14 cellular contexts compared by ENCODE assay signal in genomic region chr5:76371955-76372319, GRCh38. TPM values are rescaled to one million over a fixed set of nuclear protein-coding genes. Genes with fewer than 3 reads are reported as not detected.
DNase-seq lines count a peak whose midpoint lies in the region; ATAC-seq and TF ChIP-seq lines count a peak whose summit lies in the region.
"Had no signal": no experiment of that assay in that cellular context is flagged by ENCODE, and none has a peak within 500 bp of the region (broad histone marks: within the 10 kb centered on the region; RNA-seq: fewer than 3 reads in every experiment).

No MANE protein-coding gene starts in this region.

- H3K4me3 Mint-ChIP-seq in Caco-2 (ENCODE audit: unreplicated experiment): no peak overlapping the region
- H3K4me3 Mint-ChIP-seq in endodermal cell: no peak overlapping the region
- no peak overlapping the region for H3K4me3 Mint-ChIP-seq in immature natural killer cell
- H3K4me3 Mint-ChIP-seq: activated naive CD8-positive, alpha-beta T cell treated with anti-CD3 and anti-CD28 coated beads, Interleukin-2, amount 10 ng/mL, durations not matched to agents 7 days and 5 days; central memory CD8-positive, alpha-beta T cell had no signal

- peaks cover 33% of the 10 kb centered on the region for H3K4me1 Mint-ChIP-seq in Caco-2 (ENCODE audit: low read depth, unreplicated experiment)
- H3K4me1 Mint-ChIP-seq in endodermal cell: peaks cover 20% of the 10 kb centered on the region
- peaks cover 5 to 10% of the 10 kb centered on the region in 2 donors for H3K4me1 Mint-ChIP-seq in immature natural killer cell

- ATAC-seq in PC-3: peak; percentile 62
- ATAC-seq in HG03196 (IDR thresholded peaks at IDR 0.05; ENCODE audit: unreplicated experiment): no peak
- ATAC-seq: psoas muscle had no signal

- H4K20me1 ChIP-seq in PC-3 (ENCODE audit: low read length): no peaks in the 10 kb centered on the region

- peak overlapping the region; percentile 73 for H3K27ac Mint-ChIP-seq in Caco-2 (ENCODE audit: unreplicated experiment)
- peak overlapping the region; percentile 46 for H3K27ac Mint-ChIP-seq in endodermal cell
- H3K27ac Mint-ChIP-seq in immature natural killer cell: peak overlapping the region in 1 of 6 donors; percentile 40

- BruUV-seq in Caco-2 (replicated peaks; lab: Mats Ljungman, UMichigan) (no TSS peak), PC-3 (replicated peaks; lab: Mats Ljungman, UMichigan) (no TSS peak)

- H3K9ac ChIP-seq in PC-3 (ENCODE audit: low read length) (peak overlapping the region; percentile 50; the same call in 1 of the 2 replicates), endodermal cell (ENCODE audit: extremely low read depth, low read length, poor library complexity, severe bottlenecking) (peak overlapping the region; percentile 5)

- in situ Hi-C loops in brain microvascular endothelial cell (cut with HindIII; ENCODE audit: low pct_ligation_motif_present, low sequenced_read_pairs): no loop called here

- H3K27me3 Mint-ChIP-seq in Caco-2 (ENCODE audit: insufficient read depth, unreplicated experiment): no peaks in the 10 kb centered on the region
- no peaks in the 10 kb centered on the region for H3K27me3 Mint-ChIP-seq in endodermal cell (ENCODE audit: insufficient read depth)
- H3K27me3 Mint-ChIP-seq in immature natural killer cell (ENCODE audit: low read depth in 3 of 3): peaks cover 0 to 4% (median 2%) of the 10 kb centered on the region in 3 donors
- H3K27me3 Mint-ChIP-seq: activated naive CD8-positive, alpha-beta T cell treated with anti-CD3 and anti-CD28 coated beads, Interleukin-2, amount 10 ng/mL, durations not matched to agents 7 days and 5 days; central memory CD8-positive, alpha-beta T cell had no signal

- intact Hi-C loops in Caco-2 (cut with micrococcal nuclease; ENCODE audit: unreplicated experiment): loop anchor here (1.0 kb wide), 1 partner anchor 34 kb away; no protein-coding TSS in a partner anchor
- intact Hi-C loops in PC-3 (cut with micrococcal nuclease): no loop called here

- POLR2A ChIA-PET in Caco-2 (lab: Charles Lee): no interaction called here
- POLR2A ChIA-PET in PC-3 (lab: Charles Lee; ENCODE audit: unreplicated experiment): no interaction called here

- H3K36me3 Mint-ChIP-seq in Caco-2 (ENCODE audit: insufficient read depth, unreplicated experiment) (peaks cover 13% of the 10 kb centered on the region), endodermal cell (ENCODE audit: low read depth) (peaks cover 5% of the 10 kb centered on the region), immature natural killer cell (peaks cover 2 to 5% (median 3%) of the 10 kb centered on the region in 3 donors)
- H3K36me3 Mint-ChIP-seq: activated naive CD8-positive, alpha-beta T cell treated with anti-CD3 and anti-CD28 coated beads, Interleukin-2, amount 10 ng/mL, durations not matched to agents 7 days and 5 days had no signal

- WGBS in endodermal cell (ENCODE audit: insufficient coverage in 1 of 2, insufficient read length in 1 of 2), 2 experiments: 85 to 86% methylated on average over 1 to 2 of the region's 3 CpGs
- 50 to 90% methylated on average over 1 to 2 of the region's 3 CpGs for WGBS in mesodermal cell (ENCODE audit: insufficient coverage in 2 of 2), 2 experiments

- no peaks in the 10 kb centered on the region for H3K9me3 ChIP-seq in Caco-2
- H3K9me3 ChIP-seq in PC-3 (ENCODE audit: low read length): no peaks in the 10 kb centered on the region
- peaks cover 7% of the 10 kb centered on the region for H3K9me3 ChIP-seq in endodermal cell (ENCODE audit: control insufficient read depth, low read length)
- no peaks in the 10 kb centered on the region for H3K9me3 ChIP-seq in mesodermal cell (ENCODE audit: control insufficient read depth, low read length)
- H3K9me3 ChIP-seq: psoas muscle had no signal

- CTCF ChIA-PET in Caco-2 (lab: Charles Lee) (interaction anchor here (1.0 kb wide), 1 partner anchor 32 kb away, joined by 3 read pairs; the partner anchor contains the start of gene IQGAP2), PC-3 (lab: Charles Lee) (no interaction called here)

- H3F3A ChIP-seq in PC-3 (ENCODE audit: low read length, unreplicated experiment): peaks cover 3% of the 10 kb centered on the region

- no peak overlapping the region for H3K4me3 ChIP-seq in Caco-2 (ENCODE audit: low read depth, low read length)
- peak overlapping the region; percentile 49; the same call in 1 of the 2 replicates for H3K4me3 ChIP-seq in PC-3 (ENCODE audit: low read length)
- H3K4me3 ChIP-seq in endodermal cell (ENCODE audit: low read length): no peak overlapping the region
- H3K4me3 ChIP-seq in mesodermal cell (ENCODE audit: extremely low read depth, insufficient read depth, low read length, poor library complexity, severe bottlenecking): no peak overlapping the region
- H3K4me3 ChIP-seq in brain microvascular endothelial cell (ENCODE audit: low read depth, low read length): no peak overlapping the region
- H3K4me3 ChIP-seq: psoas muscle had no signal

- H3K27me3 ChIP-seq in Caco-2 (replicated peaks; ENCODE audit: control insufficient read depth, insufficient read depth, low read length) (no peaks in the 10 kb centered on the region), PC-3 (ENCODE audit: low read length) (no peaks in the 10 kb centered on the region), endodermal cell (ENCODE audit: control insufficient read depth, insufficient read depth, low read length, poor library complexity, severe bottlenecking) (no peaks in the 10 kb centered on the region), brain microvascular endothelial cell (replicated peaks) (no peaks in the 10 kb centered on the region)

- H3K4me1 ChIP-seq in Caco-2 (peaks cover 18% of the 10 kb centered on the region), PC-3 (ENCODE audit: insufficient read depth, low read length) (peaks cover 23% of the 10 kb centered on the region), endodermal cell (ENCODE audit: control insufficient read depth, insufficient read depth, low read length) (no peaks in the 10 kb centered on the region), mesodermal cell (ENCODE audit: control insufficient read depth, insufficient read depth, low read length, poor library complexity, severe bottlenecking) (peaks cover 20% of the 10 kb centered on the region)
- H3K4me1 ChIP-seq: psoas muscle had no signal

- no peaks in the 10 kb centered on the region for H3K79me2 ChIP-seq in PC-3 (ENCODE audit: low read length)

- no peak for TF ChIP-seq CTCF in Caco-2 (IDR thresholded peaks at IDR 0.05; ENCODE audit: insufficient read depth in 1 of 2, low read depth in 1 of 2, low read length in 1 of 2, severe bottlenecking in 1 of 2, unreplicated experiment in 1 of 2)
- TF ChIP-seq CTCF in PC-3 (conservative IDR thresholded peaks at IDR 0.05; ENCODE audit: low read depth, low read length): no peak
- no peak for TF ChIP-seq CTCF in endodermal cell (conservative IDR thresholded peaks at IDR 0.05)
- no peak for TF ChIP-seq CTCF in brain microvascular endothelial cell (IDR thresholded peaks at IDR 0.05; ENCODE audit: low read depth, low read length, missing control alignments)

- peak overlapping the region; percentile 86 for H3K4me2 ChIP-seq in PC-3 (ENCODE audit: low read length)

- no peak overlapping the region for H2AFZ ChIP-seq in PC-3 (ENCODE audit: low read length)

- H3K36me3 ChIP-seq in Caco-2 (ENCODE audit: control insufficient read depth, insufficient read depth, low read length): no peaks in the 10 kb centered on the region
- H3K36me3 ChIP-seq in PC-3 (ENCODE audit: low read depth, low read length): no peaks in the 10 kb centered on the region
- H3K36me3 ChIP-seq in endodermal cell (ENCODE audit: control insufficient read depth, insufficient read depth, low read length): no peaks in the 10 kb centered on the region
- H3K36me3 ChIP-seq in mesodermal cell (ENCODE audit: control insufficient read depth, insufficient read depth, low read length): no peaks in the 10 kb centered on the region
- H3K36me3 ChIP-seq in brain microvascular endothelial cell (replicated peaks): no peaks in the 10 kb centered on the region

- H3K27ac ChIP-seq in PC-3 (ENCODE audit: low read length) (peak overlapping the region; percentile 91), endodermal cell (ENCODE audit: low read depth, low read length) (no peak overlapping the region), mesodermal cell (ENCODE audit: low read depth, low read length, severe bottlenecking) (peak overlapping the region; percentile 94), brain microvascular endothelial cell (no peak overlapping the region)
- H3K27ac ChIP-seq: psoas muscle had no signal

- H3K9me3 Mint-ChIP-seq in Caco-2 (ENCODE audit: unreplicated experiment) (peaks cover 12% of the 10 kb centered on the region), endodermal cell (peaks cover 11% of the 10 kb centered on the region), immature natural killer cell (no peaks in the 10 kb centered on the region)
- H3K9me3 Mint-ChIP-seq: central memory CD8-positive, alpha-beta T cell had no signal

- DNase-seq in Caco-2: peak; percentile 31 to 55
- peak; percentile 76 for DNase-seq in PC-3
- DNase-seq in endodermal cell: no peak
- DNase-seq in NCI-H2029 (lab: John Stamatoyannopoulos, UW): no peak
- no peak for DNase-seq in immature natural killer cell
- no peak for DNase-seq in brain microvascular endothelial cell
- DNase-seq: activated CD4-positive, alpha-beta T cell treated with anti-CD3 and anti-CD28 coated beads, Interleukin-2, amount 50 U/mL, for 1 hour; activated naive CD8-positive, alpha-beta T cell treated with anti-CD3 and anti-CD28 coated beads, Interleukin-2, amount 10 ng/mL, durations not matched to agents 7 days and 5 days; activated T-cell treated with anti-CD3 and anti-CD28 coated beads, Interleukin-2, amount 50 U/mL, for 1 hour; glutamatergic neuron; psoas muscle had no signal

- H3K9me2 ChIP-seq in PC-3 (replicated peaks; ENCODE audit: low read length): no peaks in the 10 kb centered on the region

RNA-seq across cellular contexts. Expression of gene IQGAP2, which starts 31.1 kb away (rescaled TPM):
- 85.6 and 89.4 TPM in 2 replicates for total RNA-seq in Caco-2 (2022)
- not detected in 2 replicates for total RNA-seq in PC-3 (2014; rRNA removed)
- 10 to 100 TPM in 1 of 2 donors, 1 to 10 TPM in 1; 8.3 to 19.4 TPM for total RNA-seq in endodermal cell
- polyA plus RNA-seq in endodermal cell (2013, experiment 1 of 2): 19.4 TPM
- 17.3 TPM for polyA plus RNA-seq in endodermal cell (2013, experiment 2 of 2)
- 11.5 TPM for polyA plus RNA-seq in mesodermal cell (2013, experiment 1 of 2)
- 9.9 TPM for polyA plus RNA-seq in mesodermal cell (2013, experiment 2 of 2)
- polyA plus RNA-seq in immature natural killer cell: 10 to 100 TPM; 38.8 to 92.5 (median 43.6) TPM

Comparison
In these comparisons a context has a peak if more than half of its experiments do, and no peak if none do; other contexts are left out.
1. DNase-seq: peak in Caco-2 (2 of 2) and PC-3 (single experiment); none in endodermal cell (single experiment), NCI-H2029 (single experiment), immature natural killer cell (0 of 3) and brain microvascular endothelial cell (single experiment).
2. H3K27ac ChIP-seq: peak in PC-3 (single experiment) and mesodermal cell (single experiment); none in endodermal cell (single experiment) and brain microvascular endothelial cell (single experiment).